ENCODE assay signal across 22 cellular contexts in the genomic region with DNA sequence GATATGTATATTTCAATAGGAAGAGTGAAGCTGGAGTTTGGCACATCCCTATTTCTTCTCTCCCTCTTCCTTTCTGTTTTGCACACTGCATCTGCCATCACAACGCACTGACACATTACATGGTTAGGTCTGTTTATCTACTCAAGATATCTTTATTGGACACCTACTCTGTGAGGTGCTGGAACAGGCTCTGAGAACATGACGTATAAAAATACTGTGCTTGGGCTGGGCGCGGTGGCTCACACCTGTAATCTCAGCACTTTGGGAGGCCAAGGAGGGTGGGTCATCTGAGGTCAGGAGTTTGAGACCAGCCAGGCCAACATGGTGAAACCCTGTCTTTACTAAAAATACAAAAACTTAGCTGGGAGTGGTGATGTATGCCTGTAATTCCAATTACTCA.
"Had no signal": no experiment of that assay in that cellular context is flagged by ENCODE, and none has a peak within 500 bp of the region (broad histone marks: within the 10 kb centered on the region; RNA-seq: fewer than 3 reads in every experiment).

No MANE protein-coding gene starts in this region.

- DNase-seq: activated B cell treated with CpG ODN at 0.5 μM for 24 hours; activated CD4-positive, alpha-beta T cell treated with anti-CD3 and anti-CD28 coated beads for 1 hour; activated CD4-positive, alpha-beta T cell treated with anti-CD3 and anti-CD28 coated beads, Interleukin-2, amount 10 ng/mL, durations not matched to agents 24 days and 14 days; activated CD4-positive, alpha-beta T cell treated with anti-CD3 and anti-CD28 coated beads, Interleukin-2, amount 50 U/mL, for 48 hours; activated CD8-positive, alpha-beta memory T cell treated with anti-CD3 and anti-CD28 coated beads, Interleukin-2, amount 10 ng/mL, durations not matched to agents 7 days and 5 days; activated effector memory CD4-positive, alpha-beta T cell treated with Interleukin-2 at 50 U/mL for 16 hours; activated naive CD4-positive, alpha-beta T cell; activated T-cell treated with anti-CD3 and anti-CD28 coated beads, Interleukin-2, amount 50 U/mL, for 24 hours; amniotic stem cell; body of pancreas; Karpas-422; MM.1S; NCI-H1930; NCI-H510A treated with DMSO at 0.1 percent for 48 hours; NCI-H69; PC-9; T-cell; T-helper 2 cell; T1000 had no signal

- H3K4me3 ChIP-seq: ascending aorta, body of pancreas, PC-9, SK-N-MC had no signal

- H3K4me2 ChIP-seq: PC-9 had no signal

- H3K9me3 ChIP-seq: ascending aorta, body of pancreas had no signal

- H3K27me3 ChIP-seq: ascending aorta, body of pancreas had no signal

- H2AFZ ChIP-seq: PC-9 had no signal

- H3K27ac ChIP-seq: ascending aorta, body of pancreas, SK-N-MC had no signal

- ATAC-seq: activated CD8-positive, alpha-beta memory T cell treated with anti-CD3 and anti-CD28 coated beads, Interleukin-2, amount 10 ng/mL, durations not matched to agents 7 days and 5 days; body of pancreas; Right ventricle myocardium inferior; T-cell had no signal

- H3K36me3 ChIP-seq: ascending aorta had no signal
